In the genomic region with DNA sequence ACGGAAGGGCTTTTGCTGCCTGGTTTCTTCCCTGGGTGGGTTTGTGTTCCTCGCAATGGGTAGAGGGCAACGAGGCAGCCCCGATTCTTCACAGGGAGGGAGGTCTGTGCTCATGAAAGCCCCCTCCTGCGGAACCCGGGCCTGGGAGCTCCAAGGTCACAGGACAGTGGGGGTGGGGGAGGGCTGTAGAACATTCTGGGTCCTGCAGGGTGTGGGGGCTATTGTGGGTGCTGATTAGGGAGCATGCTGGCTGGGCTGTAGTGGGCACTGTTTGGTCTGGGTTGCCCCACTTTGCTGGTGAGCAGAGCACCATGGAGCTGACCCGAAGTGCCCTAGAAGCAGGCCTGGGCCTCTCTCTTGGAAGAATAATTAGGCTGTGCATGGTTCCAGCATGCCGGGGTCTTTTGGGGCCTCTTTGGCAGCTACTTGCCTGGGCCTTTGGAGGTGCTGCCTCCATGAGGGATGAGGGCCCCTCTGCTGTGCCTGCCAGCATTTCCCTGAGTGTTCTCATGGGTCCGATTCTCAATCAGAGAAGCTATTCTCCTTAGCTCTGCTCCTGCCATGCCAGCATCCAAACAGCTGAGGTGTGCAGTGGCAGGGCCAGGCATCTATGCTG, we compare ENCODE assay signal across 27 cellular contexts.
"Had no signal": no experiment of that assay in that cellular context is flagged by ENCODE, and none has a peak within 500 bp of the region (broad histone marks: within the 10 kb centered on the region; RNA-seq: fewer than 3 reads in every experiment).

No MANE protein-coding gene starts in this region.

- H3K4me3 ChIP-seq: ascending aorta, cardiac muscle cell, coronary artery, dorsolateral prefrontal cortex, sigmoid colon, upper lobe of left lung, vagina had no signal

- H3K4me1 Mint-ChIP-seq: activated CD4-positive, alpha-beta T cell treated with anti-CD3 and anti-CD28 coated beads for 36 hours; activated naive CD4-positive, alpha-beta T cell treated with anti-CD3 and anti-CD28 coated beads, Interleukin-2, amount 10 ng/mL, durations not matched to agents 7 days and 5 days; activated naive CD8-positive, alpha-beta T cell treated with anti-CD3 and anti-CD28 coated beads, Interleukin-2, amount 10 ng/mL, durations not matched to agents 7 days and 5 days; naive thymus-derived CD8-positive, alpha-beta T cell; stimulated activated effector memory CD8-positive, alpha-beta T cell treated with anti-CD3 and anti-CD28 coated beads, Interleukin-12 subunit alpha, Interleukin-12 subunit beta, amount 100 ng/mL, for 72 hours had no signal

- H3K27ac ChIP-seq: ascending aorta, cardiac muscle cell, coronary artery, dorsolateral prefrontal cortex, sigmoid colon, upper lobe of left lung, vagina had no signal

- H3K27me3 ChIP-seq: ascending aorta, cardiac muscle cell, dorsolateral prefrontal cortex, sigmoid colon, upper lobe of left lung, vagina had no signal

- H3K4me1 ChIP-seq: ascending aorta, sigmoid colon, upper lobe of left lung, vagina had no signal

- DNase-seq: activated CD4-positive, alpha-beta T cell treated with anti-CD3 and anti-CD28 coated beads for 36 hours; activated CD4-positive, CD25-positive, alpha-beta regulatory T cell; activated CD8-positive, alpha-beta memory T cell treated with anti-CD3 and anti-CD28 coated beads, Interleukin-2, amount 50 U/mL, for 4 hours; activated gamma-delta T cell; activated naive CD4-positive, alpha-beta T cell treated with anti-CD3 and anti-CD28 coated beads, Interleukin-2, amount 10 ng/mL, durations not matched to agents 7 days and 5 days; activated naive CD8-positive, alpha-beta T cell treated with anti-CD3 and anti-CD28 coated beads, Interleukin-2, amount 10 ng/mL, durations not matched to agents 7 days and 5 days; activated T-cell treated with anti-CD3 and anti-CD28 coated beads, Interleukin-2, amount 50 U/mL, for 1 hour; cerebellar nuclear complex; hippocampal formation; left cardiac atrium; mammary epithelial cell; midbrain; naive thymus-derived CD8-positive, alpha-beta T cell; sigmoid colon; small intestine; stimulated activated CD4-positive, alpha-beta T cell treated with anti-CD3 and anti-CD28 coated beads, Interleukin-4, amount 100 ng/mL, for 24 hours; substantia nigra; upper lobe of left lung had no signal

- H3K9me3 Mint-ChIP-seq: activated naive CD4-positive, alpha-beta T cell treated with anti-CD3 and anti-CD28 coated beads, Interleukin-2, amount 10 ng/mL, durations not matched to agents 7 days and 5 days; stimulated activated effector memory CD8-positive, alpha-beta T cell treated with anti-CD3 and anti-CD28 coated beads, Interleukin-12 subunit alpha, Interleukin-12 subunit beta, amount 100 ng/mL, for 72 hours; stimulated activated naive CD8-positive, alpha-beta T cell treated with anti-CD3 and anti-CD28 coated beads, Interleukin-15, Interleukin-2, amounts not matched to agents 100 ng/mL and 50 ng/mL, for 24 hours had no signal

- H3K27ac Mint-ChIP-seq: activated CD4-positive, alpha-beta T cell treated with anti-CD3 and anti-CD28 coated beads for 36 hours; activated naive CD4-positive, alpha-beta T cell treated with anti-CD3 and anti-CD28 coated beads, Interleukin-2, amount 10 ng/mL, durations not matched to agents 7 days and 5 days; activated naive CD8-positive, alpha-beta T cell treated with anti-CD3 and anti-CD28 coated beads, Interleukin-2, amount 10 ng/mL, durations not matched to agents 7 days and 5 days; naive thymus-derived CD8-positive, alpha-beta T cell; progenitor cell of endocrine pancreas; stimulated activated effector memory CD8-positive, alpha-beta T cell treated with anti-CD3 and anti-CD28 coated beads, Interleukin-12 subunit alpha, Interleukin-12 subunit beta, amount 100 ng/mL, for 72 hours; stimulated activated naive CD8-positive, alpha-beta T cell treated with anti-CD3 and anti-CD28 coated beads, Interleukin-15, Interleukin-2, amounts not matched to agents 100 ng/mL and 50 ng/mL, for 24 hours had no signal

- H3K4me3 Mint-ChIP-seq: activated CD4-positive, alpha-beta T cell treated with anti-CD3 and anti-CD28 coated beads for 36 hours; activated naive CD4-positive, alpha-beta T cell treated with anti-CD3 and anti-CD28 coated beads, Interleukin-2, amount 10 ng/mL, durations not matched to agents 7 days and 5 days; activated naive CD8-positive, alpha-beta T cell treated with anti-CD3 and anti-CD28 coated beads, Interleukin-2, amount 10 ng/mL, durations not matched to agents 7 days and 5 days; brain; naive thymus-derived CD8-positive, alpha-beta T cell; stimulated activated effector memory CD8-positive, alpha-beta T cell treated with anti-CD3 and anti-CD28 coated beads, Interleukin-12 subunit alpha, Interleukin-12 subunit beta, amount 100 ng/mL, for 72 hours; stimulated activated naive CD8-positive, alpha-beta T cell treated with anti-CD3 and anti-CD28 coated beads, Interleukin-15, Interleukin-2, amounts not matched to agents 100 ng/mL and 50 ng/mL, for 24 hours had no signal

- H3K9me3 ChIP-seq: ascending aorta, sigmoid colon, upper lobe of left lung, vagina had no signal

- H3K36me3 ChIP-seq: ascending aorta, cardiac muscle cell, sigmoid colon, upper lobe of left lung, vagina had no signal

- ATAC-seq: activated CD4-positive, alpha-beta T cell treated with anti-CD3 and anti-CD28 coated beads for 36 hours; left cardiac atrium; naive thymus-derived CD8-positive, alpha-beta T cell; stimulated activated effector memory CD8-positive, alpha-beta T cell treated with anti-CD3 and anti-CD28 coated beads, Interleukin-12 subunit alpha, Interleukin-12 subunit beta, amount 100 ng/mL, for 72 hours had no signal

- H3K27me3 Mint-ChIP-seq: activated CD4-positive, alpha-beta T cell treated with anti-CD3 and anti-CD28 coated beads for 36 hours; stimulated activated naive CD8-positive, alpha-beta T cell treated with anti-CD3 and anti-CD28 coated beads, Interleukin-15, Interleukin-2, amounts not matched to agents 100 ng/mL and 50 ng/mL, for 24 hours had no signal

- H3K36me3 Mint-ChIP-seq: activated naive CD4-positive, alpha-beta T cell treated with anti-CD3 and anti-CD28 coated beads, Interleukin-2, amount 10 ng/mL, durations not matched to agents 7 days and 5 days; activated naive CD8-positive, alpha-beta T cell treated with anti-CD3 and anti-CD28 coated beads, Interleukin-2, amount 10 ng/mL, durations not matched to agents 7 days and 5 days; brain; naive thymus-derived CD8-positive, alpha-beta T cell; stimulated activated effector memory CD8-positive, alpha-beta T cell treated with anti-CD3 and anti-CD28 coated beads, Interleukin-12 subunit alpha, Interleukin-12 subunit beta, amount 100 ng/mL, for 72 hours had no signal
